Comparison of ENCODE assay signal across 8 cellular contexts in the genomic region with DNA sequence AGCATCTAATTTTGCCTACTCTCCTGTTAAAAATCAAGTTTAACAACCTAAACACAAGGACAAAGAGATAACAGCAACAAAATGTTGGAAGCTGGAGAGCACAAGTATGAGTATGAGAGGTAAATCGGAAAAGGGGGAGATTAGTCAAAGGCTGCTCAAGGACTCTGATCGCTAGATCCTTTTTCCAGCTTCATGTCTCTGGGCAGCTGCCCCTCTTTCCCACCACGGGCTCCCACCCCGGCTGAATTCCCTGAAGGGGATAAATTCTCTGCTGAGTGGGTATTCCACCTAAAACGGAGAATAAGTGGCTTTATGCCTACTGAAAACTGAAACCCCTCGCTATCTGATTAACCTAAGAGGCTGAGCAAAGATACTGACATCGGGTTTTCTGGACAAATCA. TPM values are rescaled to one million over a fixed set of nuclear protein-coding genes. Genes with fewer than 3 reads are reported as not detected.
DNase-seq lines count a peak whose midpoint lies in the region; ATAC-seq, FAIRE-seq and TF ChIP-seq lines count a peak whose summit lies in the region.

No MANE protein-coding gene starts in this region.

- no peak for ATAC-seq in GM19023 (IDR thresholded peaks at IDR 0.05; ENCODE audit: unreplicated experiment)

- H3K9ac ChIP-seq in H1 (replicated peaks in 1 of 4; ENCODE audit: extremely low read depth in 1 of 4, low read depth in 3 of 4, low read length in 3 of 4), result no peak overlapping the region

- H3K4me1 Mint-ChIP-seq in osteocyte (ENCODE audit: unreplicated experiment), result peaks cover 28% of the 10 kb centered on the region

- H4K20me1 ChIP-seq in H1 (replicated peaks in 1 of 2; ENCODE audit: control insufficient read depth in 1 of 2, insufficient read depth in 2 of 2, low read length in 2 of 2), result no peaks in the 10 kb centered on the region

- no peak overlapping the region for H4K91ac ChIP-seq in H1 (replicated peaks; ENCODE audit: insufficient read length, low read length)

- peaks cover 7% of the 10 kb centered on the region; the same call in 1 of the 2 replicates for H3K23me2 ChIP-seq in H1 (ENCODE audit: low read depth, low read length)

- H3K9me3 ChIP-seq in H1 (ENCODE audit: insufficient read depth in 2 of 2, low read depth in 1 of 2, low read length in 1 of 2), result no peaks in the 10 kb centered on the region; a peak in 1 of 4 replicates

- no peak overlapping the region for H2AK5ac ChIP-seq in H1 (ENCODE audit: low read depth, low read length)

- CTCF ChIA-PET in H1 (lab: Charles Lee; ENCODE audit: partially characterized antibody), result interaction anchor here (0.6 to 2.0 kb wide), 4 partner anchors 29 to 277 kb away, joined by 3 to 4 read pairs (median 4); no protein-coding TSS in a partner anchor

- no peak overlapping the region for H2BK5ac ChIP-seq in H1 (ENCODE audit: low read depth, low read length)

- WGBS in H1 (ENCODE audit: extremely low coverage in 1 of 2, insufficient coverage in 1 of 2, insufficient read length in 1 of 2, insufficient replicate concordance in 2 of 2, low coverage in 1 of 2, low lambda C conversion rate in 2 of 2, missing lambda C conversion rate in 1 of 2), 2 experiments, result 85% methylated on average over 7 of the region's 7 CpGs; no CpG with 5 or more reads in 1 of the 2 experiments

- H2BK15ac ChIP-seq in H1 (ENCODE audit: low read length), result no peak overlapping the region

- no peaks in the 10 kb centered on the region; the same call in 1 of the 2 replicates for H3K36me3 ChIP-seq in GM06990 (ENCODE audit: control insufficient read depth, insufficient read depth, low read length)
- no peaks in the 10 kb centered on the region for H3K36me3 ChIP-seq in H1 (ENCODE audit: control insufficient read depth in 2 of 4, insufficient read depth in 4 of 4, low read length in 3 of 4)

- H3K56ac ChIP-seq in H1 (replicated peaks; ENCODE audit: insufficient read length, low read depth, low read length), result no peak overlapping the region

- no peak overlapping the region for H3K4ac ChIP-seq in H1 (replicated peaks; ENCODE audit: insufficient read length, low read depth, low read length)

- no peaks in the 10 kb centered on the region for H3K9me3 Mint-ChIP-seq in osteocyte (ENCODE audit: unreplicated experiment)

- H3K4me2 ChIP-seq in H1 (ENCODE audit: insufficient read depth in 1 of 2, low read depth in 2 of 2, low read length in 2 of 2), result peak overlapping the region; percentile 87 to 95

- H3K79me2 ChIP-seq in H1 (ENCODE audit: control insufficient read depth in 1 of 2, insufficient read depth in 2 of 2, low read length in 2 of 2), result no peaks in the 10 kb centered on the region

- H2AFZ ChIP-seq in H1 (ENCODE audit: low read length), result no peak overlapping the region; the same call in 1 of the 2 replicates

- H3K4me3 Mint-ChIP-seq in osteocyte (ENCODE audit: unreplicated experiment), result peak overlapping the region; percentile 93

- TF ChIP-seq EP300 in H1 (IDR thresholded peaks at IDR 0.05; ENCODE audit: borderline replicate concordance in 1 of 2, low read depth in 2 of 2, low read length in 2 of 2), result no peak

- H2BK20ac ChIP-seq in H1 (ENCODE audit: low read length), result no peak overlapping the region

- H3K18ac ChIP-seq in H1 (ENCODE audit: extremely low read depth, low read length), result no peak overlapping the region

- peaks cover 12% of the 10 kb centered on the region for H3K36me3 Mint-ChIP-seq in osteocyte (ENCODE audit: unreplicated experiment)

- no peak overlapping the region for H3K14ac ChIP-seq in H1 (ENCODE audit: insufficient read length)

- no peak for TF ChIP-seq RAD21 in H1 (IDR thresholded peaks at IDR 0.05 in 1 of 2, conservative IDR thresholded peaks at IDR 0.05 in 1 of 2; ENCODE audit: low read depth in 2 of 2, low read length in 2 of 2)

- H3K27ac ChIP-seq in H1 (ENCODE audit: low read depth, low read length), result no peak overlapping the region

- no peak overlapping the region for H4K5ac ChIP-seq in H1 (ENCODE audit: insufficient read length, low read depth, low read length)

- TF ChIP-seq POLR2A in H1 (IDR thresholded peaks at IDR 0.05; ENCODE audit: control extremely low read depth in 1 of 2, low read depth in 2 of 2, low read length in 2 of 2), result no peak

- DNase-seq in GM06990 (ENCODE audit: extremely low read depth, insufficient read length) (no peak), NCI-H82 (lab: John Stamatoyannopoulos, UW) (peak; percentile 69), H1 (ENCODE audit: low read depth in 1 of 2, low spot score in 2 of 2) (no peak), osteocyte (ENCODE audit: extremely low spot score, unreplicated experiment) (no peak), globus pallidus (ENCODE audit: low spot score) (no peak), NCI-H187 treated with DMSO at 0.1 percent for 48 hours (lab: John Stamatoyannopoulos, UW) (no peak), epidermal melanocyte (ENCODE audit: insufficient read length, low spot score) (no peak)

- H4K8ac ChIP-seq in H1 (ENCODE audit: extremely low read depth, insufficient read depth, low read length), result no peak overlapping the region

- no peak for FAIRE-seq in H1 (lab: Jason Lieb, UNC)

- peak overlapping the region; percentile 79 for H3K27ac Mint-ChIP-seq in osteocyte (ENCODE audit: unreplicated experiment)

- H3K4me1 ChIP-seq in H1 (replicated peaks in 1 of 4; ENCODE audit: control insufficient read depth in 3 of 4, insufficient read depth in 4 of 4, low read length in 3 of 4), result peaks cover 5 to 13% (median 8%) of the 10 kb centered on the region in 4 experiments

- H3K23ac ChIP-seq in H1 (ENCODE audit: insufficient read length), result no peak overlapping the region

- TF ChIP-seq CTCF in GM06990 (IDR thresholded peaks at IDR 0.05; ENCODE audit: insufficient read depth, low read length, poor library complexity, severe bottlenecking) (no peak), H1 (IDR thresholded peaks at IDR 0.05; ENCODE audit: control extremely low read depth in 1 of 3, insufficient read depth in 1 of 3, low read depth in 1 of 3, low read length in 3 of 3) (no peak), osteocyte (IDR thresholded peaks at IDR 0.05) (no peak)

- no peaks in the 10 kb centered on the region for H3K79me1 ChIP-seq in H1 (ENCODE audit: low read depth, low read length)

- H2BK120ac ChIP-seq in H1 (replicated peaks; ENCODE audit: low read depth, low read length), result no peak overlapping the region

- POLR2A ChIA-PET in H1 (lab: Charles Lee; ENCODE audit: partially characterized antibody), result interaction anchor here (1.2 to 1.9 kb wide), 2 partner anchors 8 to 69 kb away, joined by 3 to 8 read pairs; a partner anchor contains a TSS

- H3K27me3 ChIP-seq in GM06990 (replicated peaks; ENCODE audit: control insufficient read depth, insufficient read depth, low read length) (no peaks in the 10 kb centered on the region), H1 (replicated peaks in 1 of 4; ENCODE audit: control insufficient read depth in 3 of 4, extremely low read depth in 1 of 4, insufficient read depth in 3 of 4, low read length in 3 of 4) (no peaks in the 10 kb centered on the region; a peak in 1 of 7 replicates)

- H3K4me3 ChIP-seq in GM06990 (replicated peaks; ENCODE audit: low read depth, low read length), result peak overlapping the region; percentile 77
- H3K4me3 ChIP-seq in H1 (ENCODE audit: extremely low read depth in 1 of 4, insufficient read depth in 2 of 4, low read depth in 3 of 4, low read length in 4 of 4), result peak overlapping the region; percentile 49 to 73 (median 62); a peak in 7 of 8 replicates

- H2BK12ac ChIP-seq in H1 (ENCODE audit: low read depth, low read length), result no peak overlapping the region

- H3K27me3 Mint-ChIP-seq in osteocyte (ENCODE audit: unreplicated experiment), result no peaks in the 10 kb centered on the region

TF ChIP-seq in H1, 55 proteins besides CTCF, POLR2A, EP300 and RAD21 (continues in another document):
- TF ChIP-seq FOSL1 (IDR thresholded peaks at IDR 0.05; ENCODE audit: insufficient read depth, low read depth, low read length) (no peak), RFX5 (IDR thresholded peaks at IDR 0.05; ENCODE audit: borderline replicate concordance, low read depth, low read length) (no peak), HDAC6 (IDR thresholded peaks at IDR 0.05; ENCODE audit: low read depth, low read length) (no peak), KDM4A (IDR thresholded peaks at IDR 0.05; ENCODE audit: low read depth, low read length, severe bottlenecking) (no peak)
- TF ChIP-seq, protein P1, sequence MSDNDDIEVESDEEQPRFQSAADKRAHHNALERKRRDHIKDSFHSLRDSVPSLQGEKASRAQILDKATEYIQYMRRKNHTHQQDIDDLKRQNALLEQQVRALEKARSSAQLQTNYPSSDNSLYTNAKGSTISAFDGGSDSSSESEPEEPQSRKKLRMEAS (IDR thresholded peaks at IDR 0.05), result no peak

RNA-seq across cellular contexts. Expression of a gene that starts 0.7 kb away (rescaled TPM):
- 4.1 and 4.5 TPM in 2 replicates for total RNA-seq in H1 (2021; fragmentation: NEBNext Ultra II Directional; extraction: Animal tissue kit (Norgen Biotek cat#: 25700))
- 2.1 and 3.3 TPM in 2 replicates for polyA plus RNA-seq in H1 (2011; rRNA removed)
- polyA plus RNA-seq in H1 (2011; cell fraction: cytosol; rRNA removed), result 3.6 TPM
- 1.8 TPM for polyA plus RNA-seq in H1 (2011; cell fraction: nucleus; rRNA removed)
- polyA plus RNA-seq in H1 (2012, experiment 1 of 2), result 2.1 to 2.8 TPM (median 2.4 TPM) in 4 replicates
- 0.89 TPM for polyA plus RNA-seq in H1 (2012, experiment 2 of 2)
- 5.4 TPM for polyA plus RNA-seq in H1 (2013, experiment 1 of 2)
- 5.5 TPM for polyA plus RNA-seq in H1 (2013, experiment 2 of 2)
- 1.7 and 3.8 TPM in 2 replicates for polyA minus RNA-seq in H1 (2011; rRNA and poly(A)+ RNA removed)
- 1.1 TPM for polyA minus RNA-seq in H1 (2011; cell fraction: cytosol; rRNA and poly(A)+ RNA removed)
- polyA minus RNA-seq in H1 (2011; cell fraction: nucleus; rRNA and poly(A)+ RNA removed), result 7.7 TPM
- total RNA-seq in osteocyte, result 18.3 and 20.2 TPM in 2 replicates
